8 cellular contexts compared by ENCODE assay signal in genomic region chr12:89862511-89863331, GRCh38.
DNase-seq lines count a peak whose midpoint lies in the region; ATAC-seq and TF ChIP-seq lines count a peak whose summit lies in the region.

No MANE protein-coding gene starts in this region.

- no peak overlapping the region for H2AK5ac ChIP-seq in mesenchymal stem cell (ENCODE audit: low read length, severe bottlenecking)

- H3K4ac ChIP-seq in mesenchymal stem cell (ENCODE audit: low read depth in 1 of 2, low read length in 2 of 2): no peak overlapping the region

- H3K36me3 ChIP-seq in GM23248 (ENCODE audit: low read depth): no peaks in the 10 kb centered on the region
- H3K36me3 ChIP-seq in adrenal gland (replicated peaks in 1 of 2): no peaks in the 10 kb centered on the region
- no peaks in the 10 kb centered on the region for H3K36me3 ChIP-seq in mesenchymal stem cell (ENCODE audit: control insufficient read depth in 1 of 2, insufficient read depth in 2 of 2, low read depth in 1 of 2, low read length in 2 of 2)

- H3K79me1 ChIP-seq in mesenchymal stem cell (replicated peaks; ENCODE audit: low read length, poor library complexity, severe bottlenecking): no peaks in the 10 kb centered on the region

- no peak overlapping the region for H3K9ac ChIP-seq in GM23248
- peak overlapping the region; percentile 44 for H3K9ac ChIP-seq in mesenchymal stem cell (ENCODE audit: low read length)

- H2AFZ ChIP-seq in GM23248: peak overlapping the region; percentile 61
- H2AFZ ChIP-seq in mesenchymal stem cell (ENCODE audit: low read depth, low read length): peak overlapping the region; percentile 20

- peak overlapping the region in 1 of 2 experiments; percentile 7 for H2BK12ac ChIP-seq in mesenchymal stem cell (ENCODE audit: low read length in 2 of 2)

- TF ChIP-seq POLR2A in GM18505 (IDR thresholded peaks at IDR 0.05; ENCODE audit: borderline replicate concordance, extremely low read depth, insufficient read depth, insufficient read length): peak; percentile 62
- TF ChIP-seq POLR2A in adrenal gland (IDR thresholded peaks at IDR 0.05): no peak

- H3K18ac ChIP-seq in mesenchymal stem cell (ENCODE audit: low read depth in 1 of 2, low read length in 2 of 2): peak overlapping the region; percentile 10 to 46

- peak; percentile 65 for ATAC-seq in GM18505 (IDR thresholded peaks at IDR 0.05; ENCODE audit: unreplicated experiment)

- intact Hi-C loops in adrenal gland (cut with DNase I): no loop called here

- no peak overlapping the region for H2BK15ac ChIP-seq in mesenchymal stem cell (ENCODE audit: low read depth, poor library complexity, severe bottlenecking)

- H3K4me1 ChIP-seq in GM23248 (ENCODE audit: insufficient read depth) (no peaks in the 10 kb centered on the region), adrenal gland (replicated peaks in 1 of 2) (no peaks in the 10 kb centered on the region), mesenchymal stem cell (ENCODE audit: control insufficient read depth, insufficient read depth, low read depth, low read length) (no peaks in the 10 kb centered on the region)

- 66 to 75% methylated on average over 6 of the region's 6 CpGs for WGBS in GM23248 (ENCODE audit: low coverage in 1 of 2, low lambda C conversion rate in 2 of 2, missing lambda C conversion rate in 2 of 2), 2 experiments
- 49 to 61% (median 57%) methylated on average over 6 of the region's 6 CpGs for WGBS in adrenal gland, 4 donors
- 66% methylated on average over 6 of the region's 6 CpGs for WGBS in mesenchymal stem cell

- TF ChIP-seq CTCF in adrenal gland (IDR thresholded peaks at IDR 0.05): no peak

- peaks cover 27% of the 10 kb centered on the region for H3K27me3 ChIP-seq in GM23248 (replicated peaks; ENCODE audit: insufficient read depth)
- no peaks in the 10 kb centered on the region for H3K27me3 ChIP-seq in adrenal gland
- H3K27me3 ChIP-seq in mesenchymal stem cell (ENCODE audit: control insufficient read depth in 1 of 2, insufficient read depth in 1 of 2, low read length in 2 of 2): no peaks in the 10 kb centered on the region

- no peak overlapping the region; the same call in 1 of the 2 replicates for H3K4me3 ChIP-seq in GM23248
- H3K4me3 ChIP-seq in adrenal gland: no peak overlapping the region
- no peak overlapping the region for H3K4me3 ChIP-seq in mesenchymal stem cell (ENCODE audit: insufficient read depth in 1 of 2, low read depth in 1 of 2, low read length in 2 of 2)

- no peaks in the 10 kb centered on the region for H4K20me1 ChIP-seq in GM23248 (ENCODE audit: insufficient read depth)

- H2BK120ac ChIP-seq in mesenchymal stem cell (ENCODE audit: low read depth, low read length): no peak overlapping the region

- H3K14ac ChIP-seq in mesenchymal stem cell (ENCODE audit: low read length in 2 of 2): no peak overlapping the region

- H3K9me2 ChIP-seq in GM23248 (ENCODE audit: insufficient read depth): no peaks in the 10 kb centered on the region

- H2BK5ac ChIP-seq in mesenchymal stem cell (ENCODE audit: low read depth, low read length, poor library complexity, severe bottlenecking): no peak overlapping the region

- no peaks in the 10 kb centered on the region for H3K79me2 ChIP-seq in GM23248 (ENCODE audit: insufficient read depth)

- H3F3A ChIP-seq in GM23248 (ENCODE audit: insufficient read depth): no peaks in the 10 kb centered on the region

- peak overlapping the region; percentile 35 for H4K8ac ChIP-seq in mesenchymal stem cell (ENCODE audit: low read length)

- H3K27ac ChIP-seq in GM23248 (no peak overlapping the region), adrenal gland (peak overlapping the region in 4 of 5 donors; percentile 1 to 69 (median 44)), mesenchymal stem cell (ENCODE audit: low read length, poor library complexity, severe bottlenecking) (no peak overlapping the region)

- H3K4me2 ChIP-seq in GM23248 (ENCODE audit: unreplicated experiment) (no peak overlapping the region), mesenchymal stem cell (ENCODE audit: low read length, poor library complexity, severe bottlenecking) (no peak overlapping the region)

- DNase-seq in GM23248 (no peak), NCI-H69 (lab: John Stamatoyannopoulos, UW) (peak; percentile 16), adrenal gland (peak; percentile 26 to 72 (median 39)), mesenchymal stem cell (peak; percentile 36), cortex of kidney (lab: John Stamatoyannopoulos, UW) (no peak), NCI-H2029 treated with DMSO at 0.1 percent for 48 hours (lab: John Stamatoyannopoulos, UW) (no peak)
- DNase-seq in activated CD4-positive, CD25-positive, alpha-beta regulatory T cell (lab: John Stamatoyannopoulos, UW): no peak

- no peak overlapping the region for H3K23ac ChIP-seq in mesenchymal stem cell (ENCODE audit: low read length in 2 of 2)

- H3K9me3 ChIP-seq in GM23248 (ENCODE audit: low read depth): no peaks in the 10 kb centered on the region
- no peaks in the 10 kb centered on the region for H3K9me3 ChIP-seq in adrenal gland (replicated peaks in 1 of 3)
- no peaks in the 10 kb centered on the region for H3K9me3 ChIP-seq in mesenchymal stem cell (ENCODE audit: control insufficient read depth, low read length)

- no peak overlapping the region for H4K91ac ChIP-seq in mesenchymal stem cell (ENCODE audit: low read length)

- in situ Hi-C loops in GM23248 (cut with MboI): no loop called here

Comparison
In these comparisons a context has a peak if more than half of its experiments do, and no peak if none do; other contexts are left out.
1. DNase-seq: peak in NCI-H69 (single experiment), adrenal gland (7 of 7) and mesenchymal stem cell (single experiment); none in GM23248 (single experiment), cortex of kidney (single experiment), NCI-H2029 treated with DMSO at 0.1 percent for 48 hours (single experiment) and activated CD4-positive, CD25-positive, alpha-beta regulatory T cell (0 of 4).
2. H3K27ac ChIP-seq: peak in adrenal gland (4 of 5); none in GM23248 (single experiment) and mesenchymal stem cell (single experiment).